In genomic region chr17:15896277-15896676, GRCh38 we compare ENCODE assay signal across 29 cellular contexts.
"Had no signal": no experiment of that assay in that cellular context is flagged by ENCODE, and none has a peak within 500 bp of the region (broad histone marks: within the 10 kb centered on the region; RNA-seq: fewer than 3 reads in every experiment).

No MANE protein-coding gene starts in this region.

- DNase-seq: activated CD4-positive, alpha-beta memory T cell treated with anti-CD3 and anti-CD28 coated beads for 36 hours; activated CD4-positive, alpha-beta T cell treated with anti-CD3 and anti-CD28 coated beads for 4 hours; activated CD8-positive, alpha-beta memory T cell treated with anti-CD3 and anti-CD28 coated beads, Interleukin-2, amount 50 U/mL, for 4 hours; activated gamma-delta T cell treated with Interleukin-2 at 50 U/mL for 16 hours; activated naive CD8-positive, alpha-beta T cell treated with anti-CD3 and anti-CD28 coated beads, Interleukin-2, amount 10 ng/mL, durations not matched to agents 7 days and 5 days; activated T-cell treated with anti-CD3 and anti-CD28 coated beads, Interleukin-2, amount 50 U/mL, for 1 hour; amniotic stem cell; caudate nucleus; kidney; left colon; mammary epithelial cell; occipital lobe; psoas muscle; stimulated activated CD4-positive, alpha-beta T cell treated with anti-CD3 and anti-CD28 coated beads, Interleukin-1b, Interleukin-23, amount 100 ng/mL, for 48 hours; stimulated activated CD4-positive, alpha-beta T cell treated with anti-CD3 and anti-CD28 coated beads, Interleukin-4, amount 100 ng/mL, for 4 hours; stimulated activated CD8-positive, alpha-beta memory T cell treated with anti-CD3 and anti-CD28 coated beads, Interleukin-4, amount 100 ng/mL, for 48 hours; stimulated activated naive CD8-positive, alpha-beta T cell treated with anti-CD3 and anti-CD28 coated beads, Interleukin-15, amount 100 ng/mL, for 72 hours; substantia nigra; T-helper 9 cell; upper lobe of left lung had no signal

- H3K27me3 ChIP-seq: gastroesophageal sphincter, hepatocyte, neural progenitor cell, upper lobe of left lung, vagina had no signal

- H3K27ac Mint-ChIP-seq: activated CD4-positive, alpha-beta memory T cell treated with anti-CD3 and anti-CD28 coated beads for 36 hours; activated T-helper 17 cell treated with anti-CD3 and anti-CD28 coated beads, Interleukin-2, amount 50 U/mL, for 72 hours; neural progenitor cell; stimulated activated memory B cell treated with anti-CD40 and anti-IgM and Interleukin-4, amounts not matched to agents 10 μg/mL and 1 μg/mL and 100 μg/mL, for 72 hours had no signal

- H3K4me3 ChIP-seq: gastroesophageal sphincter, hepatocyte, neural progenitor cell, psoas muscle, smooth muscle cell, upper lobe of left lung, vagina had no signal

- H3K4me3 Mint-ChIP-seq: activated CD4-positive, alpha-beta memory T cell treated with anti-CD3 and anti-CD28 coated beads for 36 hours; neural progenitor cell; stimulated activated memory B cell treated with anti-CD40 and anti-IgM and Interleukin-4, amounts not matched to agents 10 μg/mL and 1 μg/mL and 100 μg/mL, for 72 hours had no signal

- H3K9me3 ChIP-seq: gastroesophageal sphincter, psoas muscle, upper lobe of left lung, vagina had no signal

- ATAC-seq: activated T-helper 17 cell treated with anti-CD3 and anti-CD28 coated beads, Interleukin-2, amount 50 U/mL, for 72 hours; gastroesophageal sphincter; left colon; psoas muscle; stimulated activated memory B cell treated with anti-CD40 and anti-IgM and Interleukin-4, amounts not matched to agents 10 μg/mL and 1 μg/mL and 100 μg/mL, for 72 hours; stimulated activated naive CD8-positive, alpha-beta T cell treated with anti-CD3 and anti-CD28 coated beads, Interleukin-15, amount 100 ng/mL, for 72 hours had no signal

- H3K4me1 ChIP-seq: psoas muscle, vagina had no signal

- H3K36me3 ChIP-seq: gastroesophageal sphincter, neural progenitor cell, upper lobe of left lung, vagina had no signal

- H3K36me3 Mint-ChIP-seq: neural progenitor cell; stimulated activated memory B cell treated with anti-CD40 and anti-IgM and Interleukin-4, amounts not matched to agents 10 μg/mL and 1 μg/mL and 100 μg/mL, for 72 hours had no signal

- H3K27me3 Mint-ChIP-seq: activated CD4-positive, alpha-beta memory T cell treated with anti-CD3 and anti-CD28 coated beads for 36 hours; activated T-helper 17 cell treated with anti-CD3 and anti-CD28 coated beads, Interleukin-2, amount 50 U/mL, for 72 hours; stimulated activated naive CD8-positive, alpha-beta T cell treated with anti-CD3 and anti-CD28 coated beads, Interleukin-15, amount 100 ng/mL, for 72 hours had no signal

- H3K9me3 Mint-ChIP-seq: activated T-helper 17 cell treated with anti-CD3 and anti-CD28 coated beads, Interleukin-2, amount 50 U/mL, for 72 hours; stimulated activated memory B cell treated with anti-CD40 and anti-IgM and Interleukin-4, amounts not matched to agents 10 μg/mL and 1 μg/mL and 100 μg/mL, for 72 hours had no signal

- H3K27ac ChIP-seq: gastroesophageal sphincter, hepatocyte, neural progenitor cell, parathyroid adenoma, psoas muscle, upper lobe of left lung, vagina, VCaP had no signal
